Comparison of ENCODE assay signal across 1 cellular context in the genomic region with DNA sequence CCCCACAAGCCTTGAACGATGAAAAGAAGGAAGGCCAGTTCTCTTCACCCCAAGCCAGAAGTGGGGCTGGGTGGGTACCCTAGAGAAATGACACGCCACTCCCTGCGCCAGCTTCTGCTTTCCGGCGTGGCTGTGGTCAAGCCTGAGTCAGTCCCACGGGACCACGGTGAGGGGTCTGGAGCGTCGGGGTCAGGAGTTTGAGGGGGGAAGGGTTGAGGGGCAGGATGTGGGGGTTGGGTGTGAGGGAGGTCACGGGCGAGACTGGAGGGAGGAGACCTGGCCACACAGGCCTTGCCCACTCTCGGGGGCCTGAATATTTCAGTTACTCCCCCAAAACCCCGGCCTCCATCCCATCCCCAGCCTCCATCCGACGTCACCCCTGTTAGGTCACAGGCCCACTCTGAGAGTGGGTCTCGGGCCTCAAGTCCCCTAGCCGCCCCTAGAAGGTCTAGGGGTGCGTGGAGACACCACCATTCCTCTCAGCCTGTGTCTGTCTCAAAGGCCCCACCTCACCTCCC.
TF ChIP-seq lines count a peak whose summit lies in the region.

No MANE protein-coding gene starts in this region.

TF ChIP-seq in GM23338, 12 proteins besides CTCF, POLR2A, EP300 and RAD21:
- TF ChIP-seq, protein P1, sequence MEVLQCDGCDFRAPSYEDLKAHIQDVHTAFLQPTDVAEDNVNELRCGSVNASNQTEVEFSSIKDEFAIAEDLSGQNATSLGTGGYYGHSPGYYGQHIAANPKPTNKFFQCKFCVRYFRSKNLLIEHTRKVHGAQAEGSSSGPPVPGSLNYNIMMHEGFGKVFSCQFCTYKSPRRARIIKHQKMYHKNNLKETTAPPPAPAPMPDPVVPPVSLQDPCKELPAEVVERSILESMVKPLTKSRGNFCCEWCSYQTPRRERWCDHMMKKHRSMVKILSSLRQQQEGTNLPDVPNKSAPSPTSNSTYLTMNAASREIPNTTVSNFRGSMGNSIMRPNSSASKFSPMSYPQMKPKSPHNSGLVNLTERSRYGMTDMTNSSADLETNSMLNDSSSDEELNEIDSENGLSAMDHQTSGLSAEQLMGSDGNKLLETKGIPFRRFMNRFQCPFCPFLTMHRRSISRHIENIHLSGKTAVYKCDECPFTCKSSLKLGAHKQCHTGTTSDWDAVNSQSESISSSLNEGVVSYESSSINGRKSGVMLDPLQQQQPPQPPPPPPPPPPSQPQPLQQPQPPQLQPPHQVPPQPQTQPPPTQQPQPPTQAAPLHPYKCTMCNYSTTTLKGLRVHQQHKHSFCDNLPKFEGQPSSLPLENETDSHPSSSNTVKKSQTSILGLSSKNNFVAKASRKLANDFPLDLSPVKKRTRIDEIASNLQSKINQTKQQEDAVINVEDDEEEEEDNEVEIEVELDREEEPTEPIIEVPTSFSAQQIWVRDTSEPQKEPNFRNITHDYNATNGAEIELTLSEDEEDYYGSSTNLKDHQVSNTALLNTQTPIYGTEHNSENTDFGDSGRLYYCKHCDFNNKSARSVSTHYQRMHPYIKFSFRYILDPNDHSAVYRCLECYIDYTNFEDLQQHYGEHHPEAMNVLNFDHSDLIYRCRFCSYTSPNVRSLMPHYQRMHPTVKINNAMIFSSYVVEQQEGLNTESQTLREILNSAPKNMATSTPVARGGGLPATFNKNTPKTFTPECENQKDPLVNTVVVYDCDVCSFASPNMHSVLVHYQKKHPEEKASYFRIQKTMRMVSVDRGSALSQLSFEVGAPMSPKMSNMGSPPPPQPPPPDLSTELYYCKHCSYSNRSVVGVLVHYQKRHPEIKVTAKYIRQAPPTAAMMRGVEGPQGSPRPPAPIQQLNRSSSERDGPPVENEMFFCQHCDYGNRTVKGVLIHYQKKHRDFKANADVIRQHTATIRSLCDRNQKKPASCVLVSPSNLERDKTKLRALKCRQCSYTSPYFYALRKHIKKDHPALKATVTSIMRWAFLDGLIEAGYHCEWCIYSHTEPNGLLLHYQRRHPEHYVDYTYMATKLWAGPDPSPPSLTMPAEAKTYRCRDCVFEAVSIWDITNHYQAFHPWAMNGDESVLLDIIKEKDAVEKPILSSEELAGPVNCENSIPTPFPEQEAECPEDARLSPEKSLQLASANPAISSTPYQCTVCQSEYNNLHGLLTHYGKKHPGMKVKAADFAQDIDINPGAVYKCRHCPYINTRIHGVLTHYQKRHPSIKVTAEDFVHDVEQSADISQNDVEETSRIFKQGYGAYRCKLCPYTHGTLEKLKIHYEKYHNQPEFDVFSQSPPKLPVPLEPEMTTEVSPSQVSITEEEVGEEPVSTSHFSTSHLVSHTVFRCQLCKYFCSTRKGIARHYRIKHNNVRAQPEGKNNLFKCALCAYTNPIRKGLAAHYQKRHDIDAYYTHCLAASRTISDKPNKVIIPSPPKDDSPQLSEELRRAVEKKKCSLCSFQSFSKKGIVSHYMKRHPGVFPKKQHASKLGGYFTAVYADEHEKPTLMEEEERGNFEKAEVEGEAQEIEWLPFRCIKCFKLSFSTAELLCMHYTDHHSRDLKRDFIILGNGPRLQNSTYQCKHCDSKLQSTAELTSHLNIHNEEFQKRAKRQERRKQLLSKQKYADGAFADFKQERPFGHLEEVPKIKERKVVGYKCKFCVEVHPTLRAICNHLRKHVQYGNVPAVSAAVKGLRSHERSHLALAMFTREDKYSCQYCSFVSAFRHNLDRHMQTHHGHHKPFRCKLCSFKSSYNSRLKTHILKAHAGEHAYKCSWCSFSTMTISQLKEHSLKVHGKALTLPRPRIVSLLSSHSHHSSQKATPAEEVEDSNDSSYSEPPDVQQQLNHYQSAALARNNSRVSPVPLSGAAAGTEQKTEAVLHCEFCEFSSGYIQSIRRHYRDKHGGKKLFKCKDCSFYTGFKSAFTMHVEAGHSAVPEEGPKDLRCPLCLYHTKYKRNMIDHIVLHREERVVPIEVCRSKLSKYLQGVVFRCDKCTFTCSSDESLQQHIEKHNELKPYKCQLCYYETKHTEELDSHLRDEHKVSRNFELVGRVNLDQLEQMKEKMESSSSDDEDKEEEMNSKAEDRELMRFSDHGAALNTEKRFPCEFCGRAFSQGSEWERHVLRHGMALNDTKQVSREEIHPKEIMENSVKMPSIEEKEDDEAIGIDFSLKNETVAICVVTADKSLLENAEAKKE (CRISPR knock-in tag; IDR thresholded peaks at IDR 0.05): no peak
- TF ChIP-seq STAT1 (IDR thresholded peaks at IDR 0.05; ENCODE audit: unreplicated experiment) (no peak), ZNF331 (CRISPR knock-in tag; IDR thresholded peaks at IDR 0.05; ENCODE audit: low read depth) (no peak), EZH2 (IDR thresholded peaks at IDR 0.05; ENCODE audit: low read depth, unreplicated experiment) (no peak), POLR2AphosphoS5 (IDR thresholded peaks at IDR 0.05; ENCODE audit: low read depth) (no peak), NANOG (IDR thresholded peaks at IDR 0.05; ENCODE audit: borderline replicate concordance) (no peak), EZH2phosphoT487 (IDR thresholded peaks at IDR 0.05; ENCODE audit: unreplicated experiment) (no peak), JUNB (IDR thresholded peaks at IDR 0.05; ENCODE audit: unreplicated experiment) (no peak), ZNF114 (CRISPR knock-in tag; IDR thresholded peaks at IDR 0.05) (no peak), CREB1 (CRISPR knock-in tag; IDR thresholded peaks at IDR 0.05; ENCODE audit: low read depth) (no peak)
- TF ChIP-seq, protein P2, sequence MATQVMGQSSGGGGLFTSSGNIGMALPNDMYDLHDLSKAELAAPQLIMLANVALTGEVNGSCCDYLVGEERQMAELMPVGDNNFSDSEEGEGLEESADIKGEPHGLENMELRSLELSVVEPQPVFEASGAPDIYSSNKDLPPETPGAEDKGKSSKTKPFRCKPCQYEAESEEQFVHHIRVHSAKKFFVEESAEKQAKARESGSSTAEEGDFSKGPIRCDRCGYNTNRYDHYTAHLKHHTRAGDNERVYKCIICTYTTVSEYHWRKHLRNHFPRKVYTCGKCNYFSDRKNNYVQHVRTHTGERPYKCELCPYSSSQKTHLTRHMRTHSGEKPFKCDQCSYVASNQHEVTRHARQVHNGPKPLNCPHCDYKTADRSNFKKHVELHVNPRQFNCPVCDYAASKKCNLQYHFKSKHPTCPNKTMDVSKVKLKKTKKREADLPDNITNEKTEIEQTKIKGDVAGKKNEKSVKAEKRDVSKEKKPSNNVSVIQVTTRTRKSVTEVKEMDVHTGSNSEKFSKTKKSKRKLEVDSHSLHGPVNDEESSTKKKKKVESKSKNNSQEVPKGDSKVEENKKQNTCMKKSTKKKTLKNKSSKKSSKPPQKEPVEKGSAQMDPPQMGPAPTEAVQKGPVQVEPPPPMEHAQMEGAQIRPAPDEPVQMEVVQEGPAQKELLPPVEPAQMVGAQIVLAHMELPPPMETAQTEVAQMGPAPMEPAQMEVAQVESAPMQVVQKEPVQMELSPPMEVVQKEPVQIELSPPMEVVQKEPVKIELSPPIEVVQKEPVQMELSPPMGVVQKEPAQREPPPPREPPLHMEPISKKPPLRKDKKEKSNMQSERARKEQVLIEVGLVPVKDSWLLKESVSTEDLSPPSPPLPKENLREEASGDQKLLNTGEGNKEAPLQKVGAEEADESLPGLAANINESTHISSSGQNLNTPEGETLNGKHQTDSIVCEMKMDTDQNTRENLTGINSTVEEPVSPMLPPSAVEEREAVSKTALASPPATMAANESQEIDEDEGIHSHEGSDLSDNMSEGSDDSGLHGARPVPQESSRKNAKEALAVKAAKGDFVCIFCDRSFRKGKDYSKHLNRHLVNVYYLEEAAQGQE (IDR thresholded peaks at IDR 0.05; ENCODE audit: unreplicated experiment): no peak
- TF ChIP-seq, protein P3, sequence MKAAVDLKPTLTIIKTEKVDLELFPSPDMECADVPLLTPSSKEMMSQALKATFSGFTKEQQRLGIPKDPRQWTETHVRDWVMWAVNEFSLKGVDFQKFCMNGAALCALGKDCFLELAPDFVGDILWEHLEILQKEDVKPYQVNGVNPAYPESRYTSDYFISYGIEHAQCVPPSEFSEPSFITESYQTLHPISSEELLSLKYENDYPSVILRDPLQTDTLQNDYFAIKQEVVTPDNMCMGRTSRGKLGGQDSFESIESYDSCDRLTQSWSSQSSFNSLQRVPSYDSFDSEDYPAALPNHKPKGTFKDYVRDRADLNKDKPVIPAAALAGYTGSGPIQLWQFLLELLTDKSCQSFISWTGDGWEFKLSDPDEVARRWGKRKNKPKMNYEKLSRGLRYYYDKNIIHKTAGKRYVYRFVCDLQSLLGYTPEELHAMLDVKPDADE (IDR thresholded peaks at IDR 0.05): no peak
